15 cellular contexts compared by ENCODE assay signal in genomic region chr2:65113816-65114215, GRCh38. TPM values are rescaled to one million over a fixed set of nuclear protein-coding genes. Genes with fewer than 3 reads are reported as not detected.
A peak's percentile ranks its signal among the peaks of the same experiment; 100 is the strongest.
DNase-seq lines count a peak whose midpoint lies in the region; ATAC-seq and TF ChIP-seq lines count a peak whose summit lies in the region.
"Had no signal": no experiment of that assay in that cellular context is flagged by ENCODE, and none has a peak within 500 bp of the region (broad histone marks: within the 10 kb centered on the region; RNA-seq: fewer than 3 reads in every experiment).

No MANE protein-coding gene starts in this region.

- no peak overlapping the region for H3K9ac ChIP-seq in smooth muscle cell (ENCODE audit: low read depth)
- H3K9ac ChIP-seq: KMS-11 had no signal

- H3K79me2 ChIP-seq in smooth muscle cell (ENCODE audit: low read depth), result peaks cover 99% of the 10 kb centered on the region

- H3K4me1 Mint-ChIP-seq in CD4-positive, alpha-beta T cell (ENCODE audit: low read depth), result peaks cover 71% of the 10 kb centered on the region
- peaks cover 46% of the 10 kb centered on the region for H3K4me1 Mint-ChIP-seq in chondrocyte (ENCODE audit: low read depth)

- no peaks in the 10 kb centered on the region for H3K9me3 ChIP-seq in CD4-positive, alpha-beta T cell (ENCODE audit: control insufficient read depth, low read length)
- H3K9me3 ChIP-seq in HEK293 (ENCODE audit: control insufficient read depth, insufficient read depth, low read depth, low read length), result no peaks in the 10 kb centered on the region
- no peaks in the 10 kb centered on the region for H3K9me3 ChIP-seq in smooth muscle cell (replicated peaks; ENCODE audit: low read depth)
- H3K9me3 ChIP-seq in upper lobe of right lung, result no peaks in the 10 kb centered on the region
- no peaks in the 10 kb centered on the region for H3K9me3 ChIP-seq in BE2C

- 86% methylated on average over 2 of the region's 2 CpGs for whole genome bisulfite sequencing in smooth muscle cell (ENCODE audit: low lambda C conversion rate)

- peaks cover 4% of the 10 kb centered on the region for H3F3A ChIP-seq in smooth muscle cell (ENCODE audit: low read depth)

- DNase-seq in CD4-positive, alpha-beta T cell, result no peak
- DNase-seq in chondrocyte (ENCODE audit: low spot score), result no peak
- DNase-seq in smooth muscle cell (lab: John Stamatoyannopoulos, UW; ENCODE audit: unreplicated experiment), result no peak
- DNase-seq in upper lobe of right lung, result no peak
- no peak for DNase-seq in activated CD4-positive, CD25-positive, alpha-beta regulatory T cell (lab: John Stamatoyannopoulos, UW)
- DNase-seq in BE2C, result no peak
- DNase-seq: CD8-positive, alpha-beta T cell; GOT3; NCI-H1436; NCI-H2029 treated with DMSO at 0.1 percent for 48 hours; NCI-H446 treated with DMSO at 0.1 percent for 48 hours; NK-92 treated with Interleukin-12 subunit alpha and Interleukin-12 subunit beta, amount 100 ng/mL, for 24 hours had no signal

- H3K4me3 ChIP-seq in HEK293 (ENCODE audit: low read depth, low read length) (no peak overlapping the region), smooth muscle cell (no peak overlapping the region), upper lobe of right lung (no peak overlapping the region), BE2C (ENCODE audit: low read depth, low read length) (no peak overlapping the region)

- H3K36me3 ChIP-seq in HEK293 (ENCODE audit: control insufficient read depth in 2 of 2, insufficient read depth in 1 of 2, low read length in 2 of 2), result no peaks in the 10 kb centered on the region; a peak in 2 of 3 replicates
- H3K36me3 ChIP-seq in smooth muscle cell (ENCODE audit: low read depth), result no peaks in the 10 kb centered on the region
- no peaks in the 10 kb centered on the region for H3K36me3 ChIP-seq in upper lobe of right lung
- H3K36me3 ChIP-seq in BE2C, result no peaks in the 10 kb centered on the region

- H3K27ac ChIP-seq in CD4-positive, alpha-beta T cell (ENCODE audit: low read depth, low read length), result no peak overlapping the region
- no peak overlapping the region for H3K27ac ChIP-seq in HEK293 (ENCODE audit: extremely low read depth, low read depth, low read length)
- peak overlapping the region; percentile 36 for H3K27ac ChIP-seq in smooth muscle cell (ENCODE audit: low read depth)
- no peak overlapping the region for H3K27ac ChIP-seq in upper lobe of right lung
- H3K27ac ChIP-seq: KMS-11, RWPE1 had no signal

- no peaks in the 10 kb centered on the region for H3K9me3 Mint-ChIP-seq in CD4-positive, alpha-beta T cell
- H3K9me3 Mint-ChIP-seq in chondrocyte (ENCODE audit: low read depth), result no peaks in the 10 kb centered on the region
- H3K9me3 Mint-ChIP-seq: CD8-positive, alpha-beta T cell had no signal

- peaks cover 100% of the 10 kb centered on the region for H4K20me1 ChIP-seq in smooth muscle cell (ENCODE audit: low read depth)

- intact Hi-C loops in CD4-positive, alpha-beta T cell (cut with DNase I, micrococcal nuclease), result no loop called here
- intact Hi-C loops in upper lobe of right lung (cut with DNase I), result no loop called here

- H3K36me3 Mint-ChIP-seq in CD4-positive, alpha-beta T cell (ENCODE audit: low read depth), result peaks cover 41% of the 10 kb centered on the region
- H3K36me3 Mint-ChIP-seq in chondrocyte (ENCODE audit: low read depth), result no peaks in the 10 kb centered on the region

- H3K4me1 ChIP-seq in HEK293 (ENCODE audit: control insufficient read depth, insufficient read depth, low read length), result no peaks in the 10 kb centered on the region; the same call in 1 of the 2 replicates
- peaks cover 4% of the 10 kb centered on the region for H3K4me1 ChIP-seq in smooth muscle cell (ENCODE audit: low read depth)
- peaks cover 51% of the 10 kb centered on the region for H3K4me1 ChIP-seq in upper lobe of right lung
- H3K4me1 ChIP-seq in BE2C, result no peaks in the 10 kb centered on the region

- no peaks in the 10 kb centered on the region for H3K27me3 ChIP-seq in CD4-positive, alpha-beta T cell (ENCODE audit: control insufficient read depth, insufficient read depth, low read length)
- no peaks in the 10 kb centered on the region for H3K27me3 ChIP-seq in smooth muscle cell (ENCODE audit: low read depth)
- no peaks in the 10 kb centered on the region for H3K27me3 ChIP-seq in upper lobe of right lung
- H3K27me3 ChIP-seq in BE2C, result no peaks in the 10 kb centered on the region

- POLR2A ChIA-PET in CD4-positive, alpha-beta T cell (lab: Charles Lee), result interaction anchor here (1.0 to 2.0 kb wide), 2 partner anchors 16 to 58 kb away, joined by 3 to 6 read pairs; partner anchors contain the start of genes CEP68 and RAB1A
- POLR2A ChIA-PET in HEK293 (lab: Yijun Ruan, JAX), result interaction anchor here (0.6 to 1.0 kb wide), 2 partner anchors 9 to 16 kb away, joined by 3 read pairs; partner anchors contain the start of gene RAB1A

- CTCF ChIA-PET in CD4-positive, alpha-beta T cell (lab: Charles Lee), result no interaction called here
- CTCF ChIA-PET in HEK293 (lab: Yijun Ruan, JAX), result interaction anchor here (1.3 kb wide), 1 partner anchor 73 kb away, joined by 3 read pairs; no protein-coding TSS in a partner anchor

- no peak for TF ChIP-seq CTCF in CD4-positive, alpha-beta T cell (IDR thresholded peaks at IDR 0.05)
- TF ChIP-seq CTCF in HEK293 (tag by site-specific recombination; IDR thresholded peaks at IDR 0.05) (no peak), chondrocyte (IDR thresholded peaks at IDR 0.05) (no peak), smooth muscle cell (IDR thresholded peaks at IDR 0.05; ENCODE audit: borderline replicate concordance, insufficient read depth, poor library complexity, severe bottlenecking) (no peak), upper lobe of right lung (IDR thresholded peaks at IDR 0.05) (no peak), BE2C (IDR thresholded peaks at IDR 0.05; ENCODE audit: low read depth, low read length) (no peak)

- no peaks in the 10 kb centered on the region for H3K27me3 Mint-ChIP-seq in CD4-positive, alpha-beta T cell
- H3K27me3 Mint-ChIP-seq in chondrocyte (ENCODE audit: low read depth), result no peaks in the 10 kb centered on the region

- no peak overlapping the region for H2AFZ ChIP-seq in smooth muscle cell (ENCODE audit: low read depth)

- H3K4me2 ChIP-seq in smooth muscle cell, result no peak overlapping the region
- H3K4me2 ChIP-seq: KMS-11 had no signal

- H3K4me3 Mint-ChIP-seq in CD4-positive, alpha-beta T cell, result peak overlapping the region; percentile 15
- H3K4me3 Mint-ChIP-seq in chondrocyte (ENCODE audit: unreplicated experiment), result no peak overlapping the region
- H3K4me3 Mint-ChIP-seq: CD8-positive, alpha-beta T cell had no signal

- ATAC-seq in CD4-positive, alpha-beta T cell (ENCODE audit: poor library complexity), result no peak
- no peak for ATAC-seq in upper lobe of right lung
- ATAC-seq: CD8-positive, alpha-beta T cell had no signal

- H3K27ac Mint-ChIP-seq in CD4-positive, alpha-beta T cell, result peak overlapping the region; percentile 24
- peak overlapping the region; percentile 39 for H3K27ac Mint-ChIP-seq in chondrocyte (ENCODE audit: unreplicated experiment)
- H3K27ac Mint-ChIP-seq: CD8-positive, alpha-beta T cell had no signal

TF ChIP-seq in HEK293, 187 proteins besides CTCF, POLR2A, EP300 and RAD21:
- TF ChIP-seq PRDM6 (tag by site-specific recombination; IDR thresholded peaks at IDR 0.05) (0 out of 2 replicates have a peak, but pooled peaks have one; percentile 22), ZNF132 (tag by site-specific recombination; IDR thresholded peaks at IDR 0.05; ENCODE audit: borderline replicate concordance) (no peak), ZNF664 (tag by site-specific recombination; IDR thresholded peaks at IDR 0.05) (peak; percentile 62; the same call in 1 of the 2 replicates), ZNF248 (tag by site-specific recombination; IDR thresholded peaks at IDR 0.05) (no peak)

RNA-seq across cellular contexts. Expression of gene RAB1A, which starts 16.1 kb away (rescaled TPM):
- 10 to 100 TPM; 85.3 to 87.6 TPM for total RNA-seq in CD4-positive, alpha-beta T cell
- total RNA-seq in chondrocyte (183 to 202 TPM (median 192 TPM) in 3 replicates), smooth muscle cell (250 and 255 TPM in 2 replicates), upper lobe of right lung (151 TPM)
- polyA plus RNA-seq in smooth muscle cell, result 359 and 361 TPM in 2 replicates
- 60.8 TPM for polyA plus RNA-seq in BE2C (2012; ENCODE audit: insufficient read depth, insufficient read length, low read depth)

RNA-seq across cellular contexts. Expression of gene CEP68, which starts 57.6 kb away (rescaled TPM):
- total RNA-seq in CD4-positive, alpha-beta T cell, result 10 to 100 TPM; 19.4 to 20.1 TPM
- 9.0 to 13.0 TPM (median 12.2 TPM) in 3 replicates for total RNA-seq in chondrocyte
- total RNA-seq in smooth muscle cell, result 3.2 and 5.7 TPM in 2 replicates
- polyA plus RNA-seq in smooth muscle cell, result 8.4 and 12.8 TPM in 2 replicates
- total RNA-seq in upper lobe of right lung, result 16.0 TPM
- polyA plus RNA-seq in BE2C (2012; ENCODE audit: insufficient read depth, insufficient read length, low read depth), result 3.6 TPM
